25 cellular contexts compared by ENCODE assay signal in the genomic region with DNA sequence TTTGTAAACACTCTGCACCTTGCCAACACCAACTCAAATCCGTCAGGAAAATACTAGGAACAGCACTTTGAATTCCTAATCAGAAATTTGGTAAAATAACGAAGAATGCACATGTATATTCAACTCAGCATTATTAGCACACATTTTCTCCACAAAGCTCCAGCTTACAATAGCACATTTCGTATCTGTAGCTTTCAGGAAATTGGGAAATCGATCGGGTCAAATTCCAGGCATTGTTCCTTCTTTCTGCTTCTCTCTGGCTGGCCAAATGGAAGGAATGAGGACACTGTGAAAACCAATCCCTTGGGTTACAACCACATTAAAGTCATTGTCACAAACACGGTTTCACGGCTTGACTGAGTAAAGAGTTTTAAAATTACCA. TPM values are rescaled to one million over a fixed set of nuclear protein-coding genes. Genes with fewer than 3 reads are reported as not detected.
DNase-seq lines count a peak whose midpoint lies in the region; ATAC-seq, FAIRE-seq and TF ChIP-seq lines count a peak whose summit lies in the region.
"Had no signal": no experiment of that assay in that cellular context is flagged by ENCODE, and none has a peak within 500 bp of the region (broad histone marks: within the 10 kb centered on the region; RNA-seq: fewer than 3 reads in every experiment).

No MANE protein-coding gene starts in this region.

- intact Hi-C loops in cardiac septum (cut with DNase I) (no loop called here), Right ventricle myocardium superior (cut with DNase I) (no loop called here)

- ATAC-seq in Right ventricle myocardium superior (ENCODE audit: poor library complexity) (no peak), GM21723 (IDR thresholded peaks at IDR 0.05; ENCODE audit: unreplicated experiment) (no peak)
- ATAC-seq: activated T-cell treated with anti-CD3 and anti-CD28 coated beads, Interleukin-2, amount 50 U/mL, for 4 hours; body of pancreas; gastroesophageal sphincter had no signal

- no peaks in the 10 kb centered on the region for H3K27me3 ChIP-seq in bronchial epithelial cell (ENCODE audit: control insufficient read depth, insufficient read depth, low read length)
- H3K27me3 ChIP-seq: body of pancreas, gastroesophageal sphincter, sigmoid colon had no signal

- FAIRE-seq in bronchial epithelial cell (lab: Jason Lieb, UNC) (peak; percentile 72), HTR-8/SVneo (lab: Jason Lieb, UNC) (no peak)
- FAIRE-seq: GM12891, H1 had no signal

- TF ChIP-seq CTCF in bronchial epithelial cell (IDR thresholded peaks at IDR 0.05; ENCODE audit: insufficient read depth, low read length, severe bottlenecking) (no peak), foreskin fibroblast (IDR thresholded peaks at IDR 0.05; ENCODE audit: low read depth, low read length) (no peak)

- peak; percentile 22 for DNase-seq in cardiac septum (ENCODE audit: low spot score)
- DNase-seq in Right ventricle myocardium superior: no peak
- no peak for DNase-seq in bronchial epithelial cell (ENCODE audit: low read depth)
- DNase-seq in foreskin fibroblast: peak; percentile 38 to 53
- DNase-seq in ureter (ENCODE audit: low spot score): peak; percentile 6
- no peak for DNase-seq in HTR-8/SVneo (ENCODE audit: insufficient read length, low spot score)
- no peak for DNase-seq in stimulated activated naive CD4-positive, alpha-beta T cell (lab: John Stamatoyannopoulos, UW)
- DNase-seq: 8988T; activated CD4-positive, alpha-beta T cell treated with anti-CD3 and anti-CD28 coated beads, Interleukin-2, amount 10 ng/mL, durations not matched to agents 7 days and 5 days; activated T-cell treated with anti-CD3 and anti-CD28 coated beads, Interleukin-2, amount 50 U/mL, for 4 hours; body of pancreas; CD4-positive, alpha-beta memory T cell; effector CD4-positive, alpha-beta T cell; EL; hypothalamus; immature natural killer cell; mesendoderm; NCI-H1417; OCI-M1; sigmoid colon; SK-N-SH had no signal

- no peaks in the 10 kb centered on the region for H3K36me3 ChIP-seq in bronchial epithelial cell (ENCODE audit: control insufficient read depth, insufficient read depth, low read length)

- H3K4me3 ChIP-seq in bronchial epithelial cell (ENCODE audit: low read depth, low read length): no peak overlapping the region
- no peak overlapping the region for H3K4me3 ChIP-seq in foreskin fibroblast (ENCODE audit: low read depth in 1 of 2, low read length in 2 of 2)
- H3K4me3 ChIP-seq: body of pancreas, gastroesophageal sphincter, sigmoid colon had no signal

RNA-seq across cellular contexts. Expression of a gene that starts 58.6 kb away (rescaled TPM):
- total RNA-seq in cardiac septum: 6.6 TPM
- 4.3 TPM for total RNA-seq in Right ventricle myocardium superior
- 3.2 and 6.8 TPM in 2 replicates for total RNA-seq in bronchial epithelial cell
- 15.3 TPM for total RNA-seq in ureter

Comparison
In these comparisons a context has a peak if more than half of its experiments do, and no peak if none do; other contexts are left out.
1. DNase-seq: peak in cardiac septum (single experiment), foreskin fibroblast (2 of 2) and ureter (single experiment); none in Right ventricle myocardium superior (single experiment), bronchial epithelial cell (single experiment), HTR-8/SVneo (single experiment) and stimulated activated naive CD4-positive, alpha-beta T cell (0 of 6).